26 cellular contexts compared by ENCODE assay signal in the genomic region with DNA sequence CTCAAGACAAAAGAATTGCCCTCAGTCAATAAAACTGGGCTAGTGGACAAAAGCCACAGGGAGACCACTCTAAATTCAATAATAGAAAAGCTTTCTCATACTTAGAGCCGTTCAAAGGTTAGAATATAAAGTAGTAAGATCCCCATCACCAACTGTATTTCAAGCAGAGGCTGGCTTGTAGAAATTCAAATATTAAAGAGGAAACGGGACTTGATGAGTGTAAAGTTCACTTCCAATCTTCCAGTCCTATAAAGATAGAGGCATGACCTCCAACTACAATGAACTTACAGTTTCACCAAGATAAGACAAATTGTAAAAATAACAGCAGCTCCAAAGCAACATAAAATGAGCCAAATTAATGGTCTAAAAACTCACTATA.
"Had no signal": no experiment of that assay in that cellular context is flagged by ENCODE, and none has a peak within 500 bp of the region (broad histone marks: within the 10 kb centered on the region; RNA-seq: fewer than 3 reads in every experiment).

No MANE protein-coding gene starts in this region.

- H3K36me3 ChIP-seq: brain microvascular endothelial cell, gastrocnemius medialis, lower lobe of right lung, pancreas, spleen, tibial nerve had no signal

- H3K27ac ChIP-seq: brain microvascular endothelial cell, gastrocnemius medialis, lower lobe of right lung, pancreas, psoas muscle, tibial nerve had no signal

- H3K4me1 Mint-ChIP-seq: activated CD4-positive, alpha-beta T cell treated with anti-CD3 and anti-CD28 coated beads, Interleukin-2, amount 10 ng/mL, durations not matched to agents 24 days and 14 days; naive B cell had no signal

- H3K4me3 Mint-ChIP-seq: activated CD4-positive, alpha-beta memory T cell treated with anti-CD3 and anti-CD28 coated beads for 36 hours; activated CD4-positive, alpha-beta T cell treated with anti-CD3 and anti-CD28 coated beads, Interleukin-2, amount 10 ng/mL, durations not matched to agents 24 days and 14 days; naive B cell; neural crest cell had no signal

- H3K4me1 ChIP-seq: gastrocnemius medialis, lower lobe of right lung, psoas muscle, tibial nerve had no signal

- FAIRE-seq: astrocyte, keratinocyte, pancreas, urothelium cell line had no signal

- H3K27me3 ChIP-seq: brain microvascular endothelial cell, gastrocnemius medialis, pancreas, spleen, tibial nerve had no signal

- H3K27me3 Mint-ChIP-seq: activated CD4-positive, alpha-beta T cell treated with anti-CD3 and anti-CD28 coated beads, Interleukin-2, amount 10 ng/mL, durations not matched to agents 24 days and 14 days; naive B cell had no signal

- DNase-seq: activated CD4-positive, alpha-beta memory T cell treated with anti-CD3 and anti-CD28 coated beads for 36 hours; activated CD4-positive, alpha-beta T cell treated with anti-CD3 and anti-CD28 coated beads, Interleukin-2, amount 10 ng/mL, durations not matched to agents 24 days and 14 days; activated CD4-positive, CD25-positive, alpha-beta regulatory T cell treated with anti-CD3 and anti-CD28 coated beads, Interleukin-2, amount 50 U/mL, for 72 hours; activated CD8-positive, alpha-beta memory T cell treated with anti-CD3 and anti-CD28 coated beads, Interleukin-2, amount 50 U/mL, for 4 hours; activated gamma-delta T cell treated with Interleukin-2 at 50 U/mL for 16 hours; activated naive CD4-positive, alpha-beta T cell treated with anti-CD3 and anti-CD28 coated beads, Interleukin-2, amount 50 U/mL, for 16 hours; activated T-cell treated with anti-CD3 and anti-CD28 coated beads, Interleukin-2, amount 50 U/mL, for 1 hour; amniotic stem cell; brain microvascular endothelial cell; gastrocnemius medialis; glutamatergic neuron; left cardiac atrium; lower lobe of right lung; mesenchymal stem cell; naive B cell; nucleus accumbens; psoas muscle; spleen; stimulated activated naive CD4-positive, alpha-beta T cell; T-helper 2 cell had no signal

- H3K4me3 ChIP-seq: gastrocnemius medialis, lower lobe of right lung, pancreas, psoas muscle, spleen, tibial nerve had no signal

- H3K9me3 ChIP-seq: gastrocnemius medialis, lower lobe of right lung, pancreas, psoas muscle had no signal

- ATAC-seq: gastrocnemius medialis, left cardiac atrium, lower lobe of right lung, psoas muscle had no signal

- H3K27ac Mint-ChIP-seq: activated CD4-positive, alpha-beta memory T cell treated with anti-CD3 and anti-CD28 coated beads for 36 hours; activated CD4-positive, alpha-beta T cell treated with anti-CD3 and anti-CD28 coated beads, Interleukin-2, amount 10 ng/mL, durations not matched to agents 24 days and 14 days had no signal
